1 cellular context compared by ENCODE assay signal in the genomic region with DNA sequence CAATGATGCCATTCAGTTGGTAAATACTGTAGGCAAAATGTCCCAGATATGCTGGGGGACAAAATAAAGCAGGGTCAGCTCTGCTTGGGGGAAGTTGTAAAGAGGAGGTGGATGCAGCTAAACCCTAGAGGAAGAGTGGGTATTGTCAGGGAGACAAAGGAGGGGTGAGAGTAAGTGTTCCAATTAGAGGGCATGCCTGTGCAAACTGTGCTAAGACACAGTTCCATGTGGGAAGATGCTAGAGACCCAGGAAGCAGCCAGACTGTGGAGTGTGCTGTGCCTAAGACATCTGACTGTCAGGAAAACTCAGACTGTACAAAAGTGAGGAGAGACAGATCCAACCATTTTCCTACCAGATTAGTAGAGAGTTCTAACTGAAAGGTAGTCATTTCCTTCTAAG.
TF ChIP-seq lines count a peak whose summit lies in the region.

No MANE protein-coding gene starts in this region.

TF ChIP-seq in WTC11, 78 proteins besides CTCF, POLR2A, EP300 and RAD21:
- no peak for TF ChIP-seq NR2C2 (CRISPR knock-in tag; IDR thresholded peaks at IDR 0.05)
- no peak for TF ChIP-seq NR3C1 (CRISPR knock-in tag; conservative IDR thresholded peaks at IDR 0.05; ENCODE audit: low read depth)
- TF ChIP-seq, protein P1, sequence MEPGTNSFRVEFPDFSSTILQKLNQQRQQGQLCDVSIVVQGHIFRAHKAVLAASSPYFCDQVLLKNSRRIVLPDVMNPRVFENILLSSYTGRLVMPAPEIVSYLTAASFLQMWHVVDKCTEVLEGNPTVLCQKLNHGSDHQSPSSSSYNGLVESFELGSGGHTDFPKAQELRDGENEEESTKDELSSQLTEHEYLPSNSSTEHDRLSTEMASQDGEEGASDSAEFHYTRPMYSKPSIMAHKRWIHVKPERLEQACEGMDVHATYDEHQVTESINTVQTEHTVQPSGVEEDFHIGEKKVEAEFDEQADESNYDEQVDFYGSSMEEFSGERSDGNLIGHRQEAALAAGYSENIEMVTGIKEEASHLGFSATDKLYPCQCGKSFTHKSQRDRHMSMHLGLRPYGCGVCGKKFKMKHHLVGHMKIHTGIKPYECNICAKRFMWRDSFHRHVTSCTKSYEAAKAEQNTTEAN (CRISPR knock-in tag; IDR thresholded peaks at IDR 0.05): no peak
